Comparison of ENCODE assay signal across 1 cellular context in genomic region chr19:51560339-51560738, GRCh38.
TF ChIP-seq lines count a peak whose summit lies in the region.

No MANE protein-coding gene starts in this region.

TF ChIP-seq in K562, 482 proteins besides CTCF, POLR2A, EP300 and RAD21:
- TF ChIP-seq PRDM10 (IDR thresholded peaks at IDR 0.05; ENCODE audit: partially characterized antibody), result peak; percentile 45
- no peak for TF ChIP-seq FOXJ3 (CRISPR knock-in tag; IDR thresholded peaks at IDR 0.05)
- no peak for TF ChIP-seq SFPQ (IDR thresholded peaks at IDR 0.05; ENCODE audit: low read depth, low read length)
- peak; percentile 80 for TF ChIP-seq PKNOX1 (IDR thresholded peaks at IDR 0.05)
- TF ChIP-seq ATF2 (CRISPR knock-in tag; IDR thresholded peaks at IDR 0.05), result no peak
- TF ChIP-seq ZNF655 (CRISPR knock-in tag; IDR thresholded peaks at IDR 0.05), result no peak
